Comparison of ENCODE assay signal across 21 cellular contexts in genomic region chr10:78763217-78763616, GRCh38.
DNase-seq lines count a peak whose midpoint lies in the region; ATAC-seq and TF ChIP-seq lines count a peak whose summit lies in the region.
"Had no signal": no experiment of that assay in that cellular context is flagged by ENCODE, and none has a peak within 500 bp of the region (broad histone marks: within the 10 kb centered on the region; RNA-seq: fewer than 3 reads in every experiment).

No MANE protein-coding gene starts in this region.

- peaks cover 16% of the 10 kb centered on the region for H3K27me3 Mint-ChIP-seq in activated naive CD4-positive, alpha-beta T cell treated with anti-CD3 and anti-CD28 coated beads, Interleukin-2, amount 10 ng/mL, durations not matched to agents 7 days and 5 days
- H3K27me3 Mint-ChIP-seq in CD4-positive, alpha-beta memory T cell, result peaks cover 5 to 8% of the 10 kb centered on the region in 2 donors

- H3K36me3 ChIP-seq in ascending aorta (no peaks in the 10 kb centered on the region), muscle layer of duodenum (ENCODE audit: control insufficient read depth in 1 of 2, insufficient read depth in 2 of 2, low read length in 2 of 2) (no peaks in the 10 kb centered on the region), thyroid gland (no peaks in the 10 kb centered on the region)
- H3K36me3 ChIP-seq in CD4-positive, alpha-beta memory T cell (ENCODE audit: insufficient read depth, low read length), result no peaks in the 10 kb centered on the region

- intact Hi-C loops in ascending aorta (cut with DNase I), result no loop called here
- intact Hi-C loops in thyroid gland (cut with DNase I), result no loop called here
- intact Hi-C loops in CD4-positive, alpha-beta memory T cell (cut with micrococcal nuclease), result no loop called here

- no peaks in the 10 kb centered on the region for H3K4me1 Mint-ChIP-seq in activated naive CD4-positive, alpha-beta T cell treated with anti-CD3 and anti-CD28 coated beads, Interleukin-2, amount 10 ng/mL, durations not matched to agents 7 days and 5 days
- no peaks in the 10 kb centered on the region for H3K4me1 Mint-ChIP-seq in CD4-positive, alpha-beta memory T cell
- H3K4me1 Mint-ChIP-seq: activated naive CD8-positive, alpha-beta T cell treated with anti-CD3 and anti-CD28 coated beads, Interleukin-2, amount 10 ng/mL, durations not matched to agents 7 days and 5 days; memory B cell had no signal

- ATAC-seq in activated naive CD4-positive, alpha-beta T cell treated with anti-CD3 and anti-CD28 coated beads, Interleukin-2, amount 50 U/mL, for 72 hours, result no peak
- ATAC-seq in HG03460 (IDR thresholded peaks at IDR 0.05; ENCODE audit: unreplicated experiment), result no peak

- no peaks in the 10 kb centered on the region for H3K27me3 ChIP-seq in ascending aorta
- H3K27me3 ChIP-seq in muscle layer of duodenum (ENCODE audit: low read depth, low read length), result no peaks in the 10 kb centered on the region
- no peaks in the 10 kb centered on the region for H3K27me3 ChIP-seq in thyroid gland
- no peaks in the 10 kb centered on the region for H3K27me3 ChIP-seq in CD4-positive, alpha-beta memory T cell (ENCODE audit: insufficient read depth, low read length)

- H3K27ac ChIP-seq in ascending aorta (peak overlapping the region; percentile 16 to 89), muscle layer of duodenum (ENCODE audit: low read length) (peak overlapping the region; percentile 23), thyroid gland (peak overlapping the region in 2 of 3 donors; percentile 8 to 48)
- H3K27ac ChIP-seq in CD4-positive, alpha-beta memory T cell (ENCODE audit: low read depth, low read length), result no peak overlapping the region
- H3K27ac ChIP-seq: C4-2B had no signal

- CTCF ChIA-PET in activated naive CD4-positive, alpha-beta T cell treated with anti-CD3 and anti-CD28 coated beads, Interleukin-2, amount 10 ng/mL, durations not matched to agents 7 days and 5 days (lab: Charles Lee), result interaction anchor here (1.1 kb wide), 1 partner anchor 104 kb away, joined by 4 read pairs; no protein-coding TSS in a partner anchor
- CTCF ChIA-PET in CD4-positive, alpha-beta memory T cell (lab: Charles Lee; ENCODE audit: partially characterized antibody), result no interaction called here

- TF ChIP-seq CTCF in ascending aorta (IDR thresholded peaks at IDR 0.05) (no peak), thyroid gland (IDR thresholded peaks at IDR 0.05) (no peak)

- peak overlapping the region; percentile 46 to 95 for H3K27ac Mint-ChIP-seq in activated naive CD4-positive, alpha-beta T cell treated with anti-CD3 and anti-CD28 coated beads, Interleukin-2, amount 50 U/mL, for 72 hours
- no peak overlapping the region for H3K27ac Mint-ChIP-seq in activated naive CD4-positive, alpha-beta T cell treated with anti-CD3 and anti-CD28 coated beads, Interleukin-2, amount 10 ng/mL, durations not matched to agents 7 days and 5 days
- no peak overlapping the region for H3K27ac Mint-ChIP-seq in CD4-positive, alpha-beta memory T cell
- H3K27ac Mint-ChIP-seq: activated naive CD8-positive, alpha-beta T cell treated with anti-CD3 and anti-CD28 coated beads, Interleukin-2, amount 10 ng/mL, durations not matched to agents 7 days and 5 days; HFFc6; memory B cell had no signal

- no peaks in the 10 kb centered on the region for H3K36me3 Mint-ChIP-seq in activated naive CD4-positive, alpha-beta T cell treated with anti-CD3 and anti-CD28 coated beads, Interleukin-2, amount 50 U/mL, for 72 hours
- H3K36me3 Mint-ChIP-seq in activated naive CD4-positive, alpha-beta T cell treated with anti-CD3 and anti-CD28 coated beads, Interleukin-2, amount 10 ng/mL, durations not matched to agents 7 days and 5 days, result no peaks in the 10 kb centered on the region
- no peaks in the 10 kb centered on the region for H3K36me3 Mint-ChIP-seq in CD4-positive, alpha-beta memory T cell
- H3K36me3 Mint-ChIP-seq: activated naive CD8-positive, alpha-beta T cell treated with anti-CD3 and anti-CD28 coated beads, Interleukin-2, amount 10 ng/mL, durations not matched to agents 7 days and 5 days; memory B cell; natural killer cell treated with Interleukin-12 subunit alpha and Interleukin-12 subunit beta and Interleukin-15 and Interleukin-18, amount 100 ng/mL, for 72 hours had no signal

- no peak for TF ChIP-seq POLR2A in thyroid gland (IDR thresholded peaks at IDR 0.05)

- 82 to 88% methylated on average over 7 of the region's 7 CpGs for WGBS in thyroid gland, 2 donors

- no peak overlapping the region for H3K4me3 Mint-ChIP-seq in activated naive CD4-positive, alpha-beta T cell treated with anti-CD3 and anti-CD28 coated beads, Interleukin-2, amount 10 ng/mL, durations not matched to agents 7 days and 5 days
- H3K4me3 Mint-ChIP-seq in CD4-positive, alpha-beta memory T cell, result no peak overlapping the region
- H3K4me3 Mint-ChIP-seq: activated naive CD8-positive, alpha-beta T cell treated with anti-CD3 and anti-CD28 coated beads, Interleukin-2, amount 10 ng/mL, durations not matched to agents 7 days and 5 days; HFFc6; memory B cell; natural killer cell treated with Interleukin-12 subunit alpha and Interleukin-12 subunit beta and Interleukin-15 and Interleukin-18, amount 100 ng/mL, for 72 hours had no signal

- DNase-seq in activated naive CD4-positive, alpha-beta T cell treated with anti-CD3 and anti-CD28 coated beads, Interleukin-2, amount 50 U/mL, for 72 hours (ENCODE audit: low spot score in 2 of 2), result no peak
- no peak for DNase-seq in activated naive CD4-positive, alpha-beta T cell treated with anti-CD3 and anti-CD28 coated beads, Interleukin-2, amount 10 ng/mL, durations not matched to agents 7 days and 5 days
- no peak for DNase-seq in ascending aorta (ENCODE audit: low spot score in 2 of 2)
- DNase-seq in thyroid gland, result no peak
- no peak for DNase-seq in GDM1 (lab: John Stamatoyannopoulos, UW)
- DNase-seq in CD4-positive, alpha-beta memory T cell, result no peak
- DNase-seq: activated naive CD8-positive, alpha-beta T cell treated with anti-CD3 and anti-CD28 coated beads, Interleukin-2, amount 10 ng/mL, durations not matched to agents 7 days and 5 days; cortex of kidney; DMS 273 treated with DMSO at 0.1 percent for 48 hours; HFFc6; Kasumi-1; NCI-H1930; NCI-H2227 treated with DMSO at 0.1 percent for 48 hours; NCI-H82; SHP77; small intestine had no signal

- POLR2A ChIA-PET in CD4-positive, alpha-beta memory T cell (lab: Charles Lee; ENCODE audit: partially characterized antibody), result no interaction called here

- H3K4me3 ChIP-seq in ascending aorta, result no peak overlapping the region
- no peak overlapping the region for H3K4me3 ChIP-seq in muscle layer of duodenum (ENCODE audit: low read depth in 1 of 2, low read length in 2 of 2)
- no peak overlapping the region for H3K4me3 ChIP-seq in thyroid gland (replicated peaks in 1 of 3)
- H3K4me3 ChIP-seq in CD4-positive, alpha-beta memory T cell (ENCODE audit: low read length in 2 of 2), result no peak overlapping the region

- H3K9me3 ChIP-seq in ascending aorta, result no peaks in the 10 kb centered on the region
- no peaks in the 10 kb centered on the region for H3K9me3 ChIP-seq in muscle layer of duodenum (ENCODE audit: control insufficient read depth in 1 of 2, low read length in 2 of 2)
- no peaks in the 10 kb centered on the region for H3K9me3 ChIP-seq in thyroid gland
- no peaks in the 10 kb centered on the region for H3K9me3 ChIP-seq in CD4-positive, alpha-beta memory T cell (ENCODE audit: control insufficient read depth in 1 of 2, low read length in 2 of 2)

- H3K4me1 ChIP-seq in ascending aorta, result peaks cover 8 to 9% of the 10 kb centered on the region in 2 donors
- H3K4me1 ChIP-seq in muscle layer of duodenum (ENCODE audit: control insufficient read depth in 1 of 2, insufficient read depth in 2 of 2, low read length in 2 of 2), result peaks cover 0 to 11% of the 10 kb centered on the region in 2 donors
- H3K4me1 ChIP-seq in thyroid gland, result peaks cover 10 to 11% of the 10 kb centered on the region in 2 donors
- no peaks in the 10 kb centered on the region for H3K4me1 ChIP-seq in CD4-positive, alpha-beta memory T cell (ENCODE audit: insufficient read depth, low read length)

- no peaks in the 10 kb centered on the region for H3K9me3 Mint-ChIP-seq in activated naive CD4-positive, alpha-beta T cell treated with anti-CD3 and anti-CD28 coated beads, Interleukin-2, amount 50 U/mL, for 72 hours
- H3K9me3 Mint-ChIP-seq in activated naive CD4-positive, alpha-beta T cell treated with anti-CD3 and anti-CD28 coated beads, Interleukin-2, amount 10 ng/mL, durations not matched to agents 7 days and 5 days, result no peaks in the 10 kb centered on the region
- peaks cover 0 to 1% (median 0%) of the 10 kb centered on the region in 8 donors for H3K9me3 Mint-ChIP-seq in CD4-positive, alpha-beta memory T cell
- H3K9me3 Mint-ChIP-seq: activated naive CD8-positive, alpha-beta T cell treated with anti-CD3 and anti-CD28 coated beads, Interleukin-2, amount 10 ng/mL, durations not matched to agents 7 days and 5 days; HFFc6; memory B cell; natural killer cell treated with Interleukin-12 subunit alpha and Interleukin-12 subunit beta and Interleukin-15 and Interleukin-18, amount 100 ng/mL, for 72 hours had no signal

Comparison
In these comparisons a context has a peak if more than half of its experiments do, and no peak if none do; other contexts are left out.
1. H3K27ac Mint-ChIP-seq: peak in activated naive CD4-positive, alpha-beta T cell treated with anti-CD3 and anti-CD28 coated beads, Interleukin-2, amount 50 U/mL, for 72 hours (2 of 2); none in activated naive CD4-positive, alpha-beta T cell treated with anti-CD3 and anti-CD28 coated beads, Interleukin-2, amount 10 ng/mL, durations not matched to agents 7 days and 5 days (single experiment) and CD4-positive, alpha-beta memory T cell (0 of 7).